In the genomic region with DNA sequence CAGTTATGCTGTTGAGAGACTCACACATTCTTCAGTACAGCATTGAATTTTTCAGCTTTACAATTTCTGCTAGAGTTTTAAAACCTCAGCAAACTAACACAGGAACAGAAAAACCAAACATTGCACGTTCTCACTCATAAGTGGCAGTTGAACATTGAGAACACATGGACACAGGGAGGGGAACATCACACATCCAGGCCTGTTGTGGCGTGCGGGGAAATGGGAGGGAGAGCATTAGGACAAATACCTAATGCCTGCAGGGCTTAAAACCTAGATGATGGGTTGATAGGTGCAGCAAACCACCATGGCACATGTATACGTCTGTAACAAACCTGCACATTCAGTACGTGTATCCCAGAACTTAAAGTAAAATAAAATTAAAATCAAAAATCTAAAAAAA, we compare ENCODE assay signal across 5 cellular contexts.
DNase-seq lines count a peak whose midpoint lies in the region; ATAC-seq, FAIRE-seq and TF ChIP-seq lines count a peak whose summit lies in the region.
"Not testable (repeated sequence)": the region's sequence is repeated elsewhere in the genome, so short reads cannot be mapped to it uniquely, and the experiment has no call there.

No MANE protein-coding gene starts in this region.

- TF ChIP-seq POLR2A in K562 (conservative IDR thresholded peaks at IDR 0.05), result not testable (repeated sequence)

- not testable (repeated sequence) for H3K4me3 Mint-ChIP-seq in dendritic cell treated with granulocyte-macrophage colony-stimulating factor and Interleukin-4, amounts not matched to agents 40 ng/mL and 50 ng/mL, for 4 days

- not testable (repeated sequence) for H3K36me3 ChIP-seq in K562 (ENCODE audit: control insufficient read depth, insufficient read depth, low read length); mammary epithelial cell (ENCODE audit: insufficient read depth, low read length); keratinocyte (ENCODE audit: control insufficient read depth in 2 of 2, extremely low read depth in 1 of 2, insufficient read depth in 2 of 2, low read length in 2 of 2)

- H3K9ac ChIP-seq in K562 (ENCODE audit: insufficient read depth in 1 of 2, low read depth in 2 of 2, low read length in 2 of 2); mammary epithelial cell (ENCODE audit: insufficient read depth, low read length); keratinocyte (ENCODE audit: control insufficient read depth, extremely low read depth, insufficient read depth, low read length): not testable (repeated sequence)

- intact Hi-C loops in K562 (cut with micrococcal nuclease); mammary epithelial cell (cut with micrococcal nuclease); dendritic cell treated with granulocyte-macrophage colony-stimulating factor and Interleukin-4, amounts not matched to agents 40 ng/mL and 50 ng/mL, for 4 days (cut with micrococcal nuclease): not testable (repeated sequence)

- H3K79me2 ChIP-seq in K562 (ENCODE audit: control insufficient read depth, insufficient read depth, low read length); mammary epithelial cell (ENCODE audit: insufficient read depth, low read length); keratinocyte (ENCODE audit: control insufficient read depth, insufficient read depth, low read length): not testable (repeated sequence)

- POLR2A ChIA-PET in K562 (lab: Yijun Ruan, JAX), result not testable (repeated sequence)

- not testable (repeated sequence) for H3K27me3 Mint-ChIP-seq in dendritic cell treated with granulocyte-macrophage colony-stimulating factor and Interleukin-4, amounts not matched to agents 40 ng/mL and 50 ng/mL, for 4 days

- not testable (repeated sequence) for H3K4me3 ChIP-seq in K562; mammary epithelial cell (replicated peaks in 1 of 3; ENCODE audit: insufficient read depth in 1 of 3, low read depth in 2 of 3, low read length in 3 of 3); epithelial cell of esophagus (ENCODE audit: low read length); keratinocyte (ENCODE audit: control insufficient read depth in 2 of 3, extremely low read depth in 1 of 3, insufficient read depth in 2 of 3, low read depth in 1 of 3, low read length in 3 of 3)

- peaks cover 29% of the 10 kb centered on the region for H3K9me3 Mint-ChIP-seq in dendritic cell treated with granulocyte-macrophage colony-stimulating factor and Interleukin-4, amounts not matched to agents 40 ng/mL and 50 ng/mL, for 4 days

- CTCF ChIA-PET in K562 (lab: Yijun Ruan, JAX; ENCODE audit: low intra/inter-chr PET ratio); mammary epithelial cell (lab: Charles Lee; ENCODE audit: low non-redundant PET): not testable (repeated sequence)

- peak; percentile 51 for FAIRE-seq in K562 (lab: Jason Lieb, UNC)
- peak; percentile 67 for FAIRE-seq in keratinocyte (lab: Jason Lieb, UNC)

- TF ChIP-seq EP300 in K562 (IDR thresholded peaks at IDR 0.05; ENCODE audit: low read length), result not testable (repeated sequence)

- not testable (repeated sequence) for H3K27ac ChIP-seq in K562 (ENCODE audit: extremely low read depth, low read depth, low read length); mammary epithelial cell (ENCODE audit: insufficient read depth, low read depth, low read length); keratinocyte (ENCODE audit: control insufficient read depth, insufficient read depth, low read length)

- H3K4me1 ChIP-seq in K562 (replicated peaks in 1 of 2; ENCODE audit: control insufficient read depth in 2 of 2, insufficient read depth in 2 of 2, low read length in 2 of 2); mammary epithelial cell (ENCODE audit: insufficient read depth, low read length); keratinocyte (ENCODE audit: control insufficient read depth, extremely low read depth, insufficient read depth, low read length): not testable (repeated sequence)

- not testable (repeated sequence) for H2AFZ ChIP-seq in K562 (ENCODE audit: low read depth, low read length); keratinocyte (ENCODE audit: control insufficient read depth, low read length)
- H2AFZ ChIP-seq in mammary epithelial cell (ENCODE audit: low read depth, low read length), result peak overlapping the region; percentile 46

- H3K4me1 Mint-ChIP-seq in dendritic cell treated with granulocyte-macrophage colony-stimulating factor and Interleukin-4, amounts not matched to agents 40 ng/mL and 50 ng/mL, for 4 days (ENCODE audit: low read depth), result not testable (repeated sequence)

- not testable (repeated sequence) for TF ChIP-seq RAD21 in K562 (CRISPR knock-in tag; conservative IDR thresholded peaks at IDR 0.05 in 1 of 2, IDR thresholded peaks at IDR 0.05 in 1 of 2)

- not testable (repeated sequence) for H3K27me3 ChIP-seq in K562 (ENCODE audit: control insufficient read depth in 2 of 2, insufficient read depth in 2 of 2, low read length in 2 of 2); mammary epithelial cell (ENCODE audit: insufficient read depth, low read length); keratinocyte (ENCODE audit: control insufficient read depth, extremely low read depth, insufficient read depth, low read length)

- H3K9me1 ChIP-seq in K562 (ENCODE audit: control insufficient read depth, insufficient read depth, low read length); keratinocyte (ENCODE audit: control insufficient read depth, extremely low read depth, insufficient read depth, low read length): not testable (repeated sequence)

- in situ Hi-C loops in K562 (cut with MboI); mammary epithelial cell (cut with MboI; ENCODE audit: low sequenced_read_pairs in 2 of 2): not testable (repeated sequence)

- ATAC-seq in K562, result not testable (repeated sequence)

- not testable (repeated sequence) for TF ChIP-seq CTCF in K562 (IDR thresholded peaks at IDR 0.05 in 2 of 3, conservative IDR thresholded peaks at IDR 0.05 in 1 of 3; ENCODE audit: insufficient read depth in 2 of 3, low read depth in 1 of 3, low read length in 3 of 3); mammary epithelial cell (conservative IDR thresholded peaks at IDR 0.05 in 1 of 2, IDR thresholded peaks at IDR 0.05 in 1 of 2; ENCODE audit: extremely low read depth in 1 of 2, insufficient read depth in 1 of 2, low read depth in 1 of 2, low read length in 2 of 2); epithelial cell of esophagus (IDR thresholded peaks at IDR 0.05; ENCODE audit: insufficient read depth, low read depth, low read length, missing control alignments); keratinocyte (optimal IDR thresholded peaks at IDR 0.05 in 1 of 3, IDR thresholded peaks at IDR 0.05 in 1 of 3, conservative IDR thresholded peaks at IDR 0.05 in 1 of 3; ENCODE audit: extremely low read depth in 1 of 3, insufficient read depth in 2 of 3, low read length in 3 of 3)

- not testable (repeated sequence) for BruUV-seq in K562 (replicated peaks; lab: Mats Ljungman, UMichigan); mammary epithelial cell (replicated peaks; lab: Mats Ljungman, UMichigan)

- not testable (repeated sequence) for H3K9me3 ChIP-seq in K562 (replicated peaks; ENCODE audit: control insufficient read depth, insufficient read depth, low read depth, low read length); mammary epithelial cell (replicated peaks; ENCODE audit: insufficient read depth, low read length); keratinocyte (ENCODE audit: control insufficient read depth, low read depth, low read length)

- not testable (repeated sequence) for DNase-seq in K562 (ENCODE audit: extremely low read depth in 1 of 4, low spot score in 3 of 4); keratinocyte (ENCODE audit: low read depth, low spot score)
- DNase-seq in mammary epithelial cell (peak; percentile 51), epithelial cell of esophagus (ENCODE audit: low read depth) (peak; percentile 57)

- H3K4me2 ChIP-seq in K562 (ENCODE audit: insufficient read depth, low read length); mammary epithelial cell (ENCODE audit: insufficient read depth, low read depth, low read length); keratinocyte (ENCODE audit: control insufficient read depth, extremely low read depth, insufficient read depth, low read depth, low read length): not testable (repeated sequence)

- 1% methylated on average over 5 of the region's 5 CpGs for WGBS in K562 (ENCODE audit: insufficient coverage, low coverage, missing lambda C conversion rate)
- WGBS in mammary epithelial cell (ENCODE audit: low coverage, missing lambda C conversion rate), result 70% methylated on average over 5 of the region's 5 CpGs

- H3K27ac Mint-ChIP-seq in dendritic cell treated with granulocyte-macrophage colony-stimulating factor and Interleukin-4, amounts not matched to agents 40 ng/mL and 50 ng/mL, for 4 days, result peak overlapping the region; percentile 13

- H4K20me1 ChIP-seq in K562 (replicated peaks; ENCODE audit: control insufficient read depth, insufficient read depth, low read length); mammary epithelial cell (ENCODE audit: insufficient read depth, low read length); keratinocyte (ENCODE audit: control insufficient read depth, extremely low read depth, insufficient read depth, low read length): not testable (repeated sequence)

- H3K36me3 Mint-ChIP-seq in dendritic cell treated with granulocyte-macrophage colony-stimulating factor and Interleukin-4, amounts not matched to agents 40 ng/mL and 50 ng/mL, for 4 days (ENCODE audit: low read depth), result not testable (repeated sequence)

- dilution Hi-C loops in mammary epithelial cell (cut with HindIII; ENCODE audit: low sequenced_read_pairs); keratinocyte (cut with MboI; ENCODE audit: extremely low pct_ligation_motif_present, low sequenced_read_pairs): not testable (repeated sequence)
